ENCODE assay signal across 1 cellular context in the genomic region with DNA sequence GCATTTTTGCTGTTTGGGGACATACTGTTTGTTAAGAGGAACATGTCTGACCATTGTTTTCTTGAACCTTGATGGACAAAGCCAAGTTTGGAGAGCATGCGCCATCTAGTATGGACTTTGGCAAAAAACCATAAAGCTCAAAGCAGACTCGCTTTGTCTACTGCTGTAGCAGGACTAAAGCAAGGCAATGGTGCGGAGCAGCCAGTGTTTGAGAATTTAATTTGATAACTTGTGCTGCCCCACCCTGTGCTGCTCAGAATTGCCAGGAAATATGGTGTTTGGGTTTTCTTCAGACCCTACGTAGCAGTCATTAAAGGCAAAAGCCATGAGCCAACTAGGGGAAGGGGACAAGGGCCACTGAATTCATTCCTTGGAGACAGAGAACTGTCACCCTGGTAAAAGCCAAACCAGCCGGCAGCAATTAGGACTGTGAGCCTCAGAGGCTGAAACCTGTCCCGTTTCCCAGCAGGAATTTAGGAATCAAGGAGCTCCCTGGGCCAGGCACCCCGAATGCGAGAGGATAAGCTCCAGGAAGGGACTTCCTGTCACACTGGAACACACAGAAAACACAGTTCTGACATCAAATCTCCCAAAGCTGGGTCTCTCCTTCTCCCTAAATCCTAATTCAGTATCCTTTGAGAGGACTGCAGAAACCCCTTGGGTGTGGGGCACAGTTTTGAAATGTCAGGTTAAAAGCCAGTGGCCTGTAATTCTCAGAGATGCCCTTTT.
TF ChIP-seq lines count a peak whose summit lies in the region.

No MANE protein-coding gene starts in this region.

TF ChIP-seq in GM23338, 12 proteins besides CTCF, POLR2A, EP300 and RAD21:
- no peak for TF ChIP-seq ZNF462 (CRISPR knock-in tag; IDR thresholded peaks at IDR 0.05)
- no peak for TF ChIP-seq CREB1 (CRISPR knock-in tag; IDR thresholded peaks at IDR 0.05; ENCODE audit: low read depth)
- TF ChIP-seq STAT1 (IDR thresholded peaks at IDR 0.05; ENCODE audit: unreplicated experiment) = no peak
- no peak for TF ChIP-seq NANOG (IDR thresholded peaks at IDR 0.05; ENCODE audit: borderline replicate concordance)
- no peak for TF ChIP-seq POLR2AphosphoS5 (IDR thresholded peaks at IDR 0.05; ENCODE audit: low read depth)
- TF ChIP-seq, protein P1, sequence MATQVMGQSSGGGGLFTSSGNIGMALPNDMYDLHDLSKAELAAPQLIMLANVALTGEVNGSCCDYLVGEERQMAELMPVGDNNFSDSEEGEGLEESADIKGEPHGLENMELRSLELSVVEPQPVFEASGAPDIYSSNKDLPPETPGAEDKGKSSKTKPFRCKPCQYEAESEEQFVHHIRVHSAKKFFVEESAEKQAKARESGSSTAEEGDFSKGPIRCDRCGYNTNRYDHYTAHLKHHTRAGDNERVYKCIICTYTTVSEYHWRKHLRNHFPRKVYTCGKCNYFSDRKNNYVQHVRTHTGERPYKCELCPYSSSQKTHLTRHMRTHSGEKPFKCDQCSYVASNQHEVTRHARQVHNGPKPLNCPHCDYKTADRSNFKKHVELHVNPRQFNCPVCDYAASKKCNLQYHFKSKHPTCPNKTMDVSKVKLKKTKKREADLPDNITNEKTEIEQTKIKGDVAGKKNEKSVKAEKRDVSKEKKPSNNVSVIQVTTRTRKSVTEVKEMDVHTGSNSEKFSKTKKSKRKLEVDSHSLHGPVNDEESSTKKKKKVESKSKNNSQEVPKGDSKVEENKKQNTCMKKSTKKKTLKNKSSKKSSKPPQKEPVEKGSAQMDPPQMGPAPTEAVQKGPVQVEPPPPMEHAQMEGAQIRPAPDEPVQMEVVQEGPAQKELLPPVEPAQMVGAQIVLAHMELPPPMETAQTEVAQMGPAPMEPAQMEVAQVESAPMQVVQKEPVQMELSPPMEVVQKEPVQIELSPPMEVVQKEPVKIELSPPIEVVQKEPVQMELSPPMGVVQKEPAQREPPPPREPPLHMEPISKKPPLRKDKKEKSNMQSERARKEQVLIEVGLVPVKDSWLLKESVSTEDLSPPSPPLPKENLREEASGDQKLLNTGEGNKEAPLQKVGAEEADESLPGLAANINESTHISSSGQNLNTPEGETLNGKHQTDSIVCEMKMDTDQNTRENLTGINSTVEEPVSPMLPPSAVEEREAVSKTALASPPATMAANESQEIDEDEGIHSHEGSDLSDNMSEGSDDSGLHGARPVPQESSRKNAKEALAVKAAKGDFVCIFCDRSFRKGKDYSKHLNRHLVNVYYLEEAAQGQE (IDR thresholded peaks at IDR 0.05; ENCODE audit: unreplicated experiment) = no peak
- no peak for TF ChIP-seq EZH2 (IDR thresholded peaks at IDR 0.05; ENCODE audit: low read depth, unreplicated experiment)
- no peak for TF ChIP-seq EZH2phosphoT487 (IDR thresholded peaks at IDR 0.05; ENCODE audit: unreplicated experiment)
- TF ChIP-seq ZNF331 (CRISPR knock-in tag; IDR thresholded peaks at IDR 0.05; ENCODE audit: low read depth) = no peak
- no peak for TF ChIP-seq JUNB (IDR thresholded peaks at IDR 0.05; ENCODE audit: unreplicated experiment)
- TF ChIP-seq ETS1 (IDR thresholded peaks at IDR 0.05) = no peak
